ENCODE assay signal across 20 cellular contexts in the genomic region with DNA sequence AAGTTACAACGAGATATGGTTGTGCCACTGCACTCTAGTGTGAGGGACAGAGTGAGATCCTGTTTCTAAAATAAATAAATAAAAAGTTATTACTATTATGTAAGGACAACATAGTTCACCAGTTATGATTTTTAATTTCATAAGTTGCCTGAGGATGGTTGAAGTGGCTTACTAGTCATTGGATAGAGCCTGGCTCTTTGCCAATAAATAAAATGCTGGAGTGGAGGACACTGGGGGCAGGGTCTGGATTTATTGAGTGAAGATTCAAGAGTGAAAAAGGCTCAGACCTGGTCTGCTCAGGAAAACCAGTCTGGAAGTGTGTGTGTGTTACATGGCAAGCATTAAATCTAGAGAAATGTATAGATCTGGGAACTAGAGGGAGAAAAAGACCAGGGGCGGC. TPM values are rescaled to one million over a fixed set of nuclear protein-coding genes. Genes with fewer than 3 reads are reported as not detected.
DNase-seq lines count a peak whose midpoint lies in the region; ATAC-seq and TF ChIP-seq lines count a peak whose summit lies in the region.
"Had no signal": no experiment of that assay in that cellular context is flagged by ENCODE, and none has a peak within 500 bp of the region (broad histone marks: within the 10 kb centered on the region; RNA-seq: fewer than 3 reads in every experiment).

No MANE protein-coding gene starts in this region.

- H3K27ac ChIP-seq in adrenal gland (peak overlapping the region in 3 of 5 donors; percentile 55 to 75 (median 58)), aorta (ENCODE audit: low read depth in 1 of 2, low read length in 2 of 2) (no peak overlapping the region)
- H3K27ac ChIP-seq: ascending aorta, colonic mucosa, HL-60, right atrium auricular region had no signal

- 68 to 83% (median 79%) methylated on average over 2 of the region's 2 CpGs for WGBS in adrenal gland, 4 donors
- WGBS in aorta, 2 donors: 84 to 89% methylated on average over 2 of the region's 2 CpGs

- H3K36me3 ChIP-seq in adrenal gland (replicated peaks in 1 of 2) (no peaks in the 10 kb centered on the region), aorta (ENCODE audit: control insufficient read depth in 1 of 2, insufficient read depth in 2 of 2, low read length in 1 of 2) (no peaks in the 10 kb centered on the region)
- H3K36me3 ChIP-seq: ascending aorta, colonic mucosa, right atrium auricular region had no signal

- no peaks in the 10 kb centered on the region for H3K27me3 ChIP-seq in adrenal gland
- H3K27me3 ChIP-seq in aorta (ENCODE audit: control insufficient read depth in 1 of 2, insufficient read depth in 2 of 2, low read length in 1 of 2): no peaks in the 10 kb centered on the region
- H3K27me3 ChIP-seq: ascending aorta, colonic mucosa, right atrium auricular region, stomach had no signal

- peak overlapping the region; percentile 19 for H3K4me3 Mint-ChIP-seq in stimulated activated naive CD8-positive, alpha-beta T cell treated with anti-CD3 and anti-CD28 coated beads, Interleukin-15, Interleukin-2, amounts not matched to agents 100 ng/mL and 50 ng/mL, for 24 hours
- H3K4me3 Mint-ChIP-seq in naive thymus-derived CD8-positive, alpha-beta T cell: peak overlapping the region in 9 of 10 donors; percentile 28 to 97 (median 94)

- H3K4me3 ChIP-seq in adrenal gland (no peak overlapping the region), aorta (ENCODE audit: low read length in 2 of 2) (no peak overlapping the region)
- H3K4me3 ChIP-seq: colonic mucosa had no signal

- POLR2A ChIA-PET in naive thymus-derived CD8-positive, alpha-beta T cell (lab: Charles Lee): interaction anchor here (0.5 to 4.0 kb wide), 8 partner anchors 7 to 536 kb away, joined by 3 to 26 read pairs (median 5); a partner anchor contains a TSS

- no peak overlapping the region for H3K27ac Mint-ChIP-seq in stimulated activated naive CD8-positive, alpha-beta T cell treated with anti-CD3 and anti-CD28 coated beads, Interleukin-15, Interleukin-2, amounts not matched to agents 100 ng/mL and 50 ng/mL, for 24 hours
- peak overlapping the region in 8 of 10 donors; percentile 15 to 85 (median 51) for H3K27ac Mint-ChIP-seq in naive thymus-derived CD8-positive, alpha-beta T cell

- H3K27me3 Mint-ChIP-seq in stimulated activated naive CD8-positive, alpha-beta T cell treated with anti-CD3 and anti-CD28 coated beads, Interleukin-15, Interleukin-2, amounts not matched to agents 100 ng/mL and 50 ng/mL, for 24 hours: no peaks in the 10 kb centered on the region
- no peaks in the 10 kb centered on the region for H3K27me3 Mint-ChIP-seq in naive thymus-derived CD8-positive, alpha-beta T cell

- no peaks in the 10 kb centered on the region for H3K9me3 ChIP-seq in adrenal gland (replicated peaks in 1 of 3)
- no peaks in the 10 kb centered on the region for H3K9me3 ChIP-seq in aorta (ENCODE audit: control insufficient read depth, low read length)
- H3K9me3 ChIP-seq: ascending aorta, colonic mucosa, right atrium auricular region, stomach had no signal

- no peak for ATAC-seq in stimulated activated naive CD8-positive, alpha-beta T cell treated with anti-CD3 and anti-CD28 coated beads, Interleukin-15, Interleukin-2, amounts not matched to agents 100 U/mL and 50 U/mL, for 24 hours
- ATAC-seq in naive thymus-derived CD8-positive, alpha-beta T cell: no peak
- ATAC-seq in HG03442 (IDR thresholded peaks at IDR 0.05; ENCODE audit: unreplicated experiment): no peak
- ATAC-seq in aorta (ENCODE audit: low FRiP score): no peak

- H3K36me3 Mint-ChIP-seq in stimulated activated naive CD8-positive, alpha-beta T cell treated with anti-CD3 and anti-CD28 coated beads, Interleukin-15, Interleukin-2, amounts not matched to agents 100 ng/mL and 50 ng/mL, for 24 hours (ENCODE audit: low read depth): no peaks in the 10 kb centered on the region
- no peaks in the 10 kb centered on the region for H3K36me3 Mint-ChIP-seq in naive thymus-derived CD8-positive, alpha-beta T cell

- peaks cover 72% of the 10 kb centered on the region for H3K4me1 Mint-ChIP-seq in stimulated activated naive CD8-positive, alpha-beta T cell treated with anti-CD3 and anti-CD28 coated beads, Interleukin-15, Interleukin-2, amounts not matched to agents 100 ng/mL and 50 ng/mL, for 24 hours (ENCODE audit: low read depth)
- H3K4me1 Mint-ChIP-seq in naive thymus-derived CD8-positive, alpha-beta T cell: peaks cover 53 to 86% (median 82%) of the 10 kb centered on the region in 4 donors

- H3K9me3 Mint-ChIP-seq in stimulated activated naive CD8-positive, alpha-beta T cell treated with anti-CD3 and anti-CD28 coated beads, Interleukin-15, Interleukin-2, amounts not matched to agents 100 ng/mL and 50 ng/mL, for 24 hours: no peaks in the 10 kb centered on the region
- H3K9me3 Mint-ChIP-seq in naive thymus-derived CD8-positive, alpha-beta T cell: no peaks in the 10 kb centered on the region

- no peak for DNase-seq in stimulated activated naive CD8-positive, alpha-beta T cell treated with anti-CD3 and anti-CD28 coated beads, Interleukin-15, Interleukin-2, amounts not matched to agents 100 U/mL and 50 U/mL, for 24 hours
- DNase-seq in adrenal gland (no peak), NCI-H2196 treated with DMSO at 0.1 percent for 48 hours (lab: John Stamatoyannopoulos, UW; ENCODE audit: unreplicated experiment) (no peak), aorta (no peak)
- no peak for DNase-seq in naive thymus-derived CD8-positive, alpha-beta T cell
- DNase-seq: activated CD4-positive, CD25-positive, alpha-beta regulatory T cell; activated effector memory CD4-positive, alpha-beta T cell treated with anti-CD3 and anti-CD28 coated beads, Interleukin-2, amount 50 U/mL, for 16 hours; colonic mucosa; mesendoderm; NCI-H2081; NCI-H510A treated with DMSO at 0.1 percent for 48 hours; SIG-M5; stomach had no signal

- peaks cover 62 to 88% of the 10 kb centered on the region in 2 donors for H3K4me1 ChIP-seq in adrenal gland (replicated peaks in 1 of 2)
- H3K4me1 ChIP-seq in aorta (ENCODE audit: control insufficient read depth in 1 of 2, insufficient read depth in 2 of 2, low read length in 2 of 2): no peaks in the 10 kb centered on the region

- TF ChIP-seq POLR2A in adrenal gland (IDR thresholded peaks at IDR 0.05): no peak

- no peak for TF ChIP-seq CTCF in adrenal gland (IDR thresholded peaks at IDR 0.05)

- intact Hi-C loops in adrenal gland (cut with DNase I) (no loop called here), aorta (cut with DNase I) (loop anchor here (5.0 kb wide), 4 partner anchors 33 to 113 kb away; a partner anchor contains a TSS)

RNA-seq across cellular contexts. Expression of a gene that starts 2.1 kb away (rescaled TPM):
- 100 to 1,000 TPM in 3 of 8 donors, 10 to 100 TPM in 5; 38.6 to 129 (median 85.9) TPM for total RNA-seq in adrenal gland
- polyA plus RNA-seq in adrenal gland: 100 to 1,000 TPM; 101 to 220 (median 102) TPM
- total RNA-seq in naive thymus-derived CD8-positive, alpha-beta T cell: 100 to 1,000 TPM; 154 to 167 TPM
- 10 to 100 TPM; 37.4 to 51.6 (median 43.0) TPM for polyA plus RNA-seq in naive thymus-derived CD8-positive, alpha-beta T cell
- total RNA-seq in aorta: 10 to 100 TPM; 34.7 to 58.1 TPM
- polyA plus RNA-seq in aorta: 10 to 100 TPM; 35.7 to 72.4 TPM

RNA-seq across cellular contexts. Expression of a gene that starts 12.3 kb away (rescaled TPM):
- total RNA-seq in adrenal gland (10 to 100 TPM in 3 of 8 donors, 1 to 10 TPM in 2, under 1 TPM in 2, not detected in 1; 0.32 to 39.7 (median 3.2) TPM), aorta (1 to 10 TPM; 1.0 to 2.5 TPM)
- polyA plus RNA-seq in adrenal gland (10 to 100 TPM; 37.5 to 58.0 (median 46.9) TPM), aorta (10 to 100 TPM in 1 of 2 donors, not detected in 1; 13.5 TPM)
- total RNA-seq in naive thymus-derived CD8-positive, alpha-beta T cell: not detected
- polyA plus RNA-seq in naive thymus-derived CD8-positive, alpha-beta T cell: not detected
- total RNA-seq: T-helper 2 cell treated with Interferon-gamma antibody and Interleukin-4, amounts not matched to agents 100 ng/mL and 5 ng/mL, for 36 hours had no signal

RNA-seq across cellular contexts. Expression of a gene that starts 26.1 kb away (rescaled TPM):
- total RNA-seq in adrenal gland (10 to 100 TPM in 1 of 8 donors, 1 to 10 TPM in 4, under 1 TPM in 2, not detected in 1; 0.78 to 13.6 (median 1.5) TPM), aorta (1 to 10 TPM; 1.9 to 3.1 TPM)
- polyA plus RNA-seq in adrenal gland (10 to 100 TPM in 1 of 3 donors, 1 to 10 TPM in 1, under 1 TPM in 1; 0.92 to 13.4 (median 2.9) TPM), aorta (1 to 10 TPM; 4.0 to 9.3 TPM)
- 10 to 100 TPM in 1 of 2 experiments, 1 to 10 TPM in 1; 8.5 to 10.3 TPM for total RNA-seq in naive thymus-derived CD8-positive, alpha-beta T cell
- polyA plus RNA-seq in naive thymus-derived CD8-positive, alpha-beta T cell: under 1 TPM in 1 of 3 donors, not detected in 2; 0.11 TPM
- total RNA-seq: ascending aorta had no signal

RNA-seq across cellular contexts. Expression of a gene that starts 29.2 kb away (rescaled TPM):
- 100 to 1,000 TPM in 3 of 8 donors, 10 to 100 TPM in 1, 1 to 10 TPM in 2, under 1 TPM in 1, not detected in 1; 0.47 to 366 (median 11.4) TPM for total RNA-seq in adrenal gland
- 100 to 1,000 TPM; 185 to 593 (median 477) TPM for polyA plus RNA-seq in adrenal gland
- total RNA-seq in naive thymus-derived CD8-positive, alpha-beta T cell: 1 to 10 TPM in 1 of 2 experiments, under 1 TPM in 1; 0.91 to 1.2 TPM
- polyA plus RNA-seq in naive thymus-derived CD8-positive, alpha-beta T cell: under 1 TPM in 2 of 3 donors, not detected in 1; 0.43 to 0.64 TPM
- 1 to 10 TPM in 1 of 2 donors, under 1 TPM in 1; 0.75 to 1.5 TPM for total RNA-seq in aorta
- 10 to 100 TPM in 1 of 2 donors, under 1 TPM in 1; 0.75 to 30.2 TPM for polyA plus RNA-seq in aorta
- total RNA-seq: T-helper 2 cell treated with Interferon-gamma antibody and Interleukin-4, amounts not matched to agents 100 ng/mL and 5 ng/mL, for 36 hours had no signal

RNA-seq across cellular contexts. Expression of a gene that starts 31.3 kb away (rescaled TPM):
- total RNA-seq in adrenal gland: not detected
- under 1 TPM in 1 of 3 donors, not detected in 2; 0.08 TPM for polyA plus RNA-seq in adrenal gland
- not detected for total RNA-seq in naive thymus-derived CD8-positive, alpha-beta T cell
- polyA plus RNA-seq in naive thymus-derived CD8-positive, alpha-beta T cell: not detected
- not detected for total RNA-seq in aorta
- polyA plus RNA-seq in aorta: not detected
- total RNA-seq: ascending aorta; colonic mucosa; right atrium auricular region; stomach; T-helper 2 cell treated with Interferon-gamma antibody and Interleukin-4, amounts not matched to agents 100 ng/mL and 5 ng/mL, for 36 hours; ureter had no signal

Comparison
In these comparisons a context has a peak if more than half of its experiments do, and no peak if none do; other contexts are left out.
1. H3K27ac ChIP-seq: peak in adrenal gland (3 of 5); none in aorta (0 of 2).
2. intact Hi-C loops: an anchor here in aorta (5.0 kb wide); none called in adrenal gland.